1 cellular context compared by ENCODE assay signal in the genomic region with DNA sequence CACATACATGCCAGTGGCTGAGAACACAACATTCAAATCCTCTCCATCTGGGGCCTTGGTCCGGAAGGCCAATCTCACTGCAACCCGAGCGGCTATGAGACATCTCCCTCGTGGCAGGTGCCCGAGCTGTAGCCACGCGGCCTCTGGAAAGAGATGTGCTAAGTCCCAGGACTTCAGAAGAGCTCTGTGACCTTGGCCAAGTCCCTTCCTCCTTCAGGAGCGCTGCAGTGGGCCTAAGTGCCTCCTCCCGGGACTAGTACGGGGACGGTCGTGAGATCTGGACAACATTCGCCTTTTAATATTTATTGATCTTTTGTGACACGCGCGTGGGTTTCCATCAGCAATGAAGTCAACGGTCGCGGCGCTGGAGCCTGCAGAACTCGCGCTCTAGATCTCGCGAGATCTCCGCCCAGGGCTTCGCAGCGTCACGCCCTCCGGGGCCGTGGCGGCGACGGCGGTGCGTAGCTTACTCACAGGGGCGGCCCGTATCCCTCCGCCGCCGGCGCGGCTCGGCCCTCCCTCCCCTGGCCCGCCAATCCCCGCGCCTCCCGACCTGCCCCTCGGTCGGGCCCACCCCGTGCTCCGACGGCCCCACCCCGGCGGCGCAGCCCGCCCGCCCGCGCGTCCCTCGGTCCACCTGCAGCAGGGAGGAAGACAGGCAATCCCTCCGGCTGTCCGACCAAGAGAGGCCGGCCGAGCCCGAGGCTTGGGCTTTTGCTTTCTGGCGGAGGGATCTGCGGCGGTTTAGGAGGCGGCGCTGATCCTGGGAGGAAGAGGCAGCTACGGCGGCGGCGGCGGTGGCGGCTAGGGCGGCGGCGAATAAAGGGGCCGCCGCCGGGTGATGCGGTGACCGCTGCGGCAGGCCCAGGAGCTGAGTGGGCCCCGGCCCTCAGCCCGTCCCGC.
A peak's percentile ranks its signal among the peaks of the same experiment; 100 is the strongest.
TF ChIP-seq lines count a peak whose summit lies in the region.

A gene (plus strand): TSS at position 588 of the 903 bp plus-strand sequence. CDS start 453 bp downstream, outside the sequence.

TF ChIP-seq in HepG2, 621 proteins besides CTCF, POLR2A, EP300 and RAD21 (continued from another document and continues in another):
- TF ChIP-seq, protein P1, sequence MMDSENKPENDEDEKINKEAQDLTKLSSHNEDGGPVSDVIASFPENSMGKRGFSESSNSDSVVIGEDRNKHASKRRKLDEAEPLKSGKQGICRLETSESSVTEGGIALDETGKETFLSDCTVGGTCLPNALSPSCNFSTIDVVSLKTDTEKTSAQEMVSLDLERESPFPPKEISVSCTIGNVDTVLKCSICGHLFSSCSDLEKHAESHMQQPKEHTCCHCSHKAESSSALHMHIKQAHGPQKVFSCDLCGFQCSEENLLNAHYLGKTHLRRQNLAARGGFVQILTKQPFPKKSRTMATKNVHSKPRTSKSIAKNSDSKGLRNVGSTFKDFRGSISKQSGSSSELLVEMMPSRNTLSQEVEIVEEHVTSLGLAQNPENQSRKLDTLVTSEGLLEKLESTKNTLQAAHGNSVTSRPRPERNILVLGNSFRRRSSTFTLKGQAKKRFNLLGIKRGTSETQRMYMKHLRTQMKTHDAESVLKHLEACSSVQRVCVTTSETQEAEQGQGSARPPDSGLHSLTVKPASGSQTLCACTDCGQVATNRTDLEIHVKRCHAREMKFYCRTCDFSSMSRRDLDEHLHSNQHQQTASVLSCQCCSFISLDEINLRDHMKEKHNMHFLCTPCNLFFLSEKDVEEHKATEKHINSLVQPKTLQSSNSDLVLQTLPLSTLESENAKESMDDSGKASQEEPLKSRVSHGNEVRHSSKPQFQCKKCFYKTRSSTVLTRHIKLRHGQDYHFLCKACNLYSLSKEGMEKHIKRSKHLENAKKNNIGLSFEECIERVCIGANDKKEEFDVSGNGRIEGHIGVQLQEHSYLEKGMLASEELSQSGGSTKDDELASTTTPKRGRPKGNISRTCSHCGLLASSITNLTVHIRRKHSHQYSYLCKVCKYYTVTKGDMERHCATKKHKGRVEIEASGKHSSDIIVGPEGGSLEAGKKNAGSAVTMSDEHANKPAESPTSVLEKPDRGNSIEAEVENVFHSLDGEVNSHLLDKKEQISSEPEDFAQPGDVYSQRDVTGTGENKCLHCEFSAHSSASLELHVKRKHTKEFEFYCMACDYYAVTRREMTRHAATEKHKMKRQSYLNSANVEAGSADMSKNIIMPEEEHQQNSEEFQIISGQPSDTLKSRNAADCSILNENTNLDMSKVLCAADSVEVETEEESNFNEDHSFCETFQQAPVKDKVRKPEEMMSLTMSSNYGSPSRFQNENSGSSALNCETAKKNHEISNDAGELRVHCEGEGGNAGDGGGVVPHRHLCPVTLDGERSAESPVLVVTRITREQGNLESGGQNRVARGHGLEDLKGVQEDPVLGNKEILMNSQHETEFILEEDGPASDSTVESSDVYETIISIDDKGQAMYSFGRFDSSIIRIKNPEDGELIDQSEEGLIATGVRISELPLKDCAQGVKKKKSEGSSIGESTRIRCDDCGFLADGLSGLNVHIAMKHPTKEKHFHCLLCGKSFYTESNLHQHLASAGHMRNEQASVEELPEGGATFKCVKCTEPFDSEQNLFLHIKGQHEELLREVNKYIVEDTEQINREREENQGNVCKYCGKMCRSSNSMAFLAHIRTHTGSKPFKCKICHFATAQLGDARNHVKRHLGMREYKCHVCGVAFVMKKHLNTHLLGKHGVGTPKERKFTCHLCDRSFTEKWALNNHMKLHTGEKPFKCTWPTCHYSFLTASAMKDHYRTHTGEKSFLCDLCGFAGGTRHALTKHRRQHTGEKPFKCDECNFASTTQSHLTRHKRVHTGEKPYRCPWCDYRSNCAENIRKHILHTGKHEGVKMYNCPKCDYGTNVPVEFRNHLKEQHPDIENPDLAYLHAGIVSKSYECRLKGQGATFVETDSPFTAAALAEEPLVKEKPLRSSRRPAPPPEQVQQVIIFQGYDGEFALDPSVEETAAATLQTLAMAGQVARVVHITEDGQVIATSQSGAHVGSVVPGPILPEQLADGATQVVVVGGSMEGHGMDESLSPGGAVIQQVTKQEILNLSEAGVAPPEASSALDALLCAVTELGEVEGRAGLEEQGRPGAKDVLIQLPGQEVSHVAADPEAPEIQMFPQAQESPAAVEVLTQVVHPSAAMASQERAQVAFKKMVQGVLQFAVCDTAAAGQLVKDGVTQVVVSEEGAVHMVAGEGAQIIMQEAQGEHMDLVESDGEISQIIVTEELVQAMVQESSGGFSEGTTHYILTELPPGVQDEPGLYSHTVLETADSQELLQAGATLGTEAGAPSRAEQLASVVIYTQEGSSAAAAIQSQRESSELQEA (CRISPR knock-in tag; IDR thresholded peaks at IDR 0.05; ENCODE audit: not compliant biosample characterization), result no peak
- TF ChIP-seq CBX2 (IDR thresholded peaks at IDR 0.05; ENCODE audit: low read depth, low read length) (no peak), CBX2 (CRISPR knock-in tag; IDR thresholded peaks at IDR 0.05; ENCODE audit: low read depth) (no peak), FIP1L1 (IDR thresholded peaks at IDR 0.05; ENCODE audit: borderline replicate concordance, insufficient read depth, low read depth, low read length) (0 out of 2 replicates have a peak, but pooled peaks have one; percentile 48), REPIN1 (CRISPR knock-in tag; IDR thresholded peaks at IDR 0.05; ENCODE audit: borderline replicate concordance, low read depth) (peak; percentile 84; the same call in 1 of the 2 replicates), ZNF101 (CRISPR knock-in tag; IDR thresholded peaks at IDR 0.05; ENCODE audit: borderline replicate concordance, low read depth) (no peak), ZNF326 (CRISPR knock-in tag; IDR thresholded peaks at IDR 0.05; ENCODE audit: borderline replicate concordance) (no peak), SOX6 (IDR thresholded peaks at IDR 0.05) (no peak), SOX6 (CRISPR knock-in tag; IDR thresholded peaks at IDR 0.05) (no peak), TBP (CRISPR knock-in tag; IDR thresholded peaks at IDR 0.05) (0 out of 2 replicates have a peak, but pooled peaks have one; percentile 26), IRF2 (CRISPR knock-in tag; IDR thresholded peaks at IDR 0.05) (peak; percentile 44; the same call in 1 of the 2 replicates), ZNF660 (CRISPR knock-in tag; IDR thresholded peaks at IDR 0.05; ENCODE audit: borderline replicate concordance, low read depth) (no peak), JARID2 (CRISPR knock-in tag; IDR thresholded peaks at IDR 0.05; ENCODE audit: insufficient replicate concordance) (no peak), ZNF615 (CRISPR knock-in tag; IDR thresholded peaks at IDR 0.05; ENCODE audit: borderline replicate concordance) (no peak), ZNF547 (CRISPR knock-in tag; IDR thresholded peaks at IDR 0.05) (no peak; the same call in 1 of the 2 replicates), ZNF766 (CRISPR knock-in tag; IDR thresholded peaks at IDR 0.05; ENCODE audit: borderline replicate concordance) (peak; percentile 72; the same call in 1 of the 2 replicates), SIN3A (IDR thresholded peaks at IDR 0.05; ENCODE audit: borderline replicate concordance, low read depth, low read length) (no peak; the same call in 1 of the 2 replicates)
- TF ChIP-seq, protein P2, sequence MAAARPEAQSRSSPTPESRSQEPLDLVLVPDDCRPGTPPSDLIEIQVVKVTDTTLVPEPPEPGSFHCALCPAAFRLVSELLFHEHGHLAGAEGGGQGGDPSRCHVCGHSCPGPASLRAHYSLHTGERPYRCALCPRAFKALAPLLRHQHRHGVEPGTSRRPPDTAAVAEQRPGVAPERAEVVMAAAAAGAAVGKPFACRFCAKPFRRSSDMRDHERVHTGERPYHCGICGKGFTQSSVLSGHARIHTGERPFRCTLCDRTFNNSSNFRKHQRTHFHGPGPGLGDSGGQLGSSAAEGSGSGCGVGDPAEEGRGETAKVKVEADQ (CRISPR knock-in tag; IDR thresholded peaks at IDR 0.05; ENCODE audit: borderline replicate concordance), result no peak
- TF ChIP-seq, protein P3, sequence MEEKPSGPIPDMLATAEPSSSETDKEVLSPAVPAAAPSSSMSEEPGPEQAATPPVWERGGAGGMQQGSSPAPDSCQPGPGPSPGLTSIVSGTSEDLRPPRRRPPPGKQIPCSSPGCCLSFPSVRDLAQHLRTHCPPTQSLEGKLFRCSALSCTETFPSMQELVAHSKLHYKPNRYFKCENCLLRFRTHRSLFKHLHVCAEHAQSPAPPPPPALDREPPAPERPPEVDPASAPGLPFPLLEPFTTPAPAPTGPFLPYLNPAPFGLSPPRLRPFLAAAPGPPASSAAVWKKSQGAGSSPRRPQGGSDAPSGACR (CRISPR knock-in tag; IDR thresholded peaks at IDR 0.05), result no peak
- TF ChIP-seq, protein P4, sequence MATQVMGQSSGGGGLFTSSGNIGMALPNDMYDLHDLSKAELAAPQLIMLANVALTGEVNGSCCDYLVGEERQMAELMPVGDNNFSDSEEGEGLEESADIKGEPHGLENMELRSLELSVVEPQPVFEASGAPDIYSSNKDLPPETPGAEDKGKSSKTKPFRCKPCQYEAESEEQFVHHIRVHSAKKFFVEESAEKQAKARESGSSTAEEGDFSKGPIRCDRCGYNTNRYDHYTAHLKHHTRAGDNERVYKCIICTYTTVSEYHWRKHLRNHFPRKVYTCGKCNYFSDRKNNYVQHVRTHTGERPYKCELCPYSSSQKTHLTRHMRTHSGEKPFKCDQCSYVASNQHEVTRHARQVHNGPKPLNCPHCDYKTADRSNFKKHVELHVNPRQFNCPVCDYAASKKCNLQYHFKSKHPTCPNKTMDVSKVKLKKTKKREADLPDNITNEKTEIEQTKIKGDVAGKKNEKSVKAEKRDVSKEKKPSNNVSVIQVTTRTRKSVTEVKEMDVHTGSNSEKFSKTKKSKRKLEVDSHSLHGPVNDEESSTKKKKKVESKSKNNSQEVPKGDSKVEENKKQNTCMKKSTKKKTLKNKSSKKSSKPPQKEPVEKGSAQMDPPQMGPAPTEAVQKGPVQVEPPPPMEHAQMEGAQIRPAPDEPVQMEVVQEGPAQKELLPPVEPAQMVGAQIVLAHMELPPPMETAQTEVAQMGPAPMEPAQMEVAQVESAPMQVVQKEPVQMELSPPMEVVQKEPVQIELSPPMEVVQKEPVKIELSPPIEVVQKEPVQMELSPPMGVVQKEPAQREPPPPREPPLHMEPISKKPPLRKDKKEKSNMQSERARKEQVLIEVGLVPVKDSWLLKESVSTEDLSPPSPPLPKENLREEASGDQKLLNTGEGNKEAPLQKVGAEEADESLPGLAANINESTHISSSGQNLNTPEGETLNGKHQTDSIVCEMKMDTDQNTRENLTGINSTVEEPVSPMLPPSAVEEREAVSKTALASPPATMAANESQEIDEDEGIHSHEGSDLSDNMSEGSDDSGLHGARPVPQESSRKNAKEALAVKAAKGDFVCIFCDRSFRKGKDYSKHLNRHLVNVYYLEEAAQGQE (IDR thresholded peaks at IDR 0.05; ENCODE audit: borderline replicate concordance in 1 of 2, low read depth in 1 of 2, low read length in 2 of 2), result peak in 1 of 2 experiments; percentile 36; a peak in 1 of 4 replicates
- TF ChIP-seq, protein P5, sequence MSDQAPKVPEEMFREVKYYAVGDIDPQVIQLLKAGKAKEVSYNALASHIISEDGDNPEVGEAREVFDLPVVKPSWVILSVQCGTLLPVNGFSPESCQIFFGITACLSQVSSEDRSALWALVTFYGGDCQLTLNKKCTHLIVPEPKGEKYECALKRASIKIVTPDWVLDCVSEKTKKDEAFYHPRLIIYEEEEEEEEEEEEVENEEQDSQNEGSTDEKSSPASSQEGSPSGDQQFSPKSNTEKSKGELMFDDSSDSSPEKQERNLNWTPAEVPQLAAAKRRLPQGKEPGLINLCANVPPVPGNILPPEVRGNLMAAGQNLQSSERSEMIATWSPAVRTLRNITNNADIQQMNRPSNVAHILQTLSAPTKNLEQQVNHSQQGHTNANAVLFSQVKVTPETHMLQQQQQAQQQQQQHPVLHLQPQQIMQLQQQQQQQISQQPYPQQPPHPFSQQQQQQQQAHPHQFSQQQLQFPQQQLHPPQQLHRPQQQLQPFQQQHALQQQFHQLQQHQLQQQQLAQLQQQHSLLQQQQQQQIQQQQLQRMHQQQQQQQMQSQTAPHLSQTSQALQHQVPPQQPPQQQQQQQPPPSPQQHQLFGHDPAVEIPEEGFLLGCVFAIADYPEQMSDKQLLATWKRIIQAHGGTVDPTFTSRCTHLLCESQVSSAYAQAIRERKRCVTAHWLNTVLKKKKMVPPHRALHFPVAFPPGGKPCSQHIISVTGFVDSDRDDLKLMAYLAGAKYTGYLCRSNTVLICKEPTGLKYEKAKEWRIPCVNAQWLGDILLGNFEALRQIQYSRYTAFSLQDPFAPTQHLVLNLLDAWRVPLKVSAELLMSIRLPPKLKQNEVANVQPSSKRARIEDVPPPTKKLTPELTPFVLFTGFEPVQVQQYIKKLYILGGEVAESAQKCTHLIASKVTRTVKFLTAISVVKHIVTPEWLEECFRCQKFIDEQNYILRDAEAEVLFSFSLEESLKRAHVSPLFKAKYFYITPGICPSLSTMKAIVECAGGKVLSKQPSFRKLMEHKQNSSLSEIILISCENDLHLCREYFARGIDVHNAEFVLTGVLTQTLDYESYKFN (CRISPR knock-in tag; conservative IDR thresholded peaks at IDR 0.05), result 0 out of 2 replicates have a peak, but pooled peaks have one; percentile 2
- TF ChIP-seq, protein P6, sequence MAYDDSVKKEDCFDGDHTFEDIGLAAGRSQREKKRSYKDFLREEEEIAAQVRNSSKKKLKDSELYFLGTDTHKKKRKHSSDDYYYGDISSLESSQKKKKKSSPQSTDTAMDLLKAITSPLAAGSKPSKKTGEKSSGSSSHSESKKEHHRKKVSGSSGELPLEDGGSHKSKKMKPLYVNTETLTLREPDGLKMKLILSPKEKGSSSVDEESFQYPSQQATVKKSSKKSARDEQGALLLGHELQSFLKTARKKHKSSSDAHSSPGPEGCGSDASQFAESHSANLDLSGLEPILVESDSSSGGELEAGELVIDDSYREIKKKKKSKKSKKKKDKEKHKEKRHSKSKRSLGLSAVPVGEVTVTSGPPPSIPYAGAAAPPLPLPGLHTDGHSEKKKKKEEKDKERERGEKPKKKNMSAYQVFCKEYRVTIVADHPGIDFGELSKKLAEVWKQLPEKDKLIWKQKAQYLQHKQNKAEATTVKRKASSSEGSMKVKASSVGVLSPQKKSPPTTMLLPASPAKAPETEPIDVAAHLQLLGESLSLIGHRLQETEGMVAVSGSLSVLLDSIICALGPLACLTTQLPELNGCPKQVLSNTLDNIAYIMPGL (CRISPR knock-in tag; IDR thresholded peaks at IDR 0.05; ENCODE audit: borderline replicate concordance in 1 of 2, low read depth in 1 of 2), result peak; percentile 21 to 76; a peak in 3 of 4 replicates
- TF ChIP-seq, protein P7, sequence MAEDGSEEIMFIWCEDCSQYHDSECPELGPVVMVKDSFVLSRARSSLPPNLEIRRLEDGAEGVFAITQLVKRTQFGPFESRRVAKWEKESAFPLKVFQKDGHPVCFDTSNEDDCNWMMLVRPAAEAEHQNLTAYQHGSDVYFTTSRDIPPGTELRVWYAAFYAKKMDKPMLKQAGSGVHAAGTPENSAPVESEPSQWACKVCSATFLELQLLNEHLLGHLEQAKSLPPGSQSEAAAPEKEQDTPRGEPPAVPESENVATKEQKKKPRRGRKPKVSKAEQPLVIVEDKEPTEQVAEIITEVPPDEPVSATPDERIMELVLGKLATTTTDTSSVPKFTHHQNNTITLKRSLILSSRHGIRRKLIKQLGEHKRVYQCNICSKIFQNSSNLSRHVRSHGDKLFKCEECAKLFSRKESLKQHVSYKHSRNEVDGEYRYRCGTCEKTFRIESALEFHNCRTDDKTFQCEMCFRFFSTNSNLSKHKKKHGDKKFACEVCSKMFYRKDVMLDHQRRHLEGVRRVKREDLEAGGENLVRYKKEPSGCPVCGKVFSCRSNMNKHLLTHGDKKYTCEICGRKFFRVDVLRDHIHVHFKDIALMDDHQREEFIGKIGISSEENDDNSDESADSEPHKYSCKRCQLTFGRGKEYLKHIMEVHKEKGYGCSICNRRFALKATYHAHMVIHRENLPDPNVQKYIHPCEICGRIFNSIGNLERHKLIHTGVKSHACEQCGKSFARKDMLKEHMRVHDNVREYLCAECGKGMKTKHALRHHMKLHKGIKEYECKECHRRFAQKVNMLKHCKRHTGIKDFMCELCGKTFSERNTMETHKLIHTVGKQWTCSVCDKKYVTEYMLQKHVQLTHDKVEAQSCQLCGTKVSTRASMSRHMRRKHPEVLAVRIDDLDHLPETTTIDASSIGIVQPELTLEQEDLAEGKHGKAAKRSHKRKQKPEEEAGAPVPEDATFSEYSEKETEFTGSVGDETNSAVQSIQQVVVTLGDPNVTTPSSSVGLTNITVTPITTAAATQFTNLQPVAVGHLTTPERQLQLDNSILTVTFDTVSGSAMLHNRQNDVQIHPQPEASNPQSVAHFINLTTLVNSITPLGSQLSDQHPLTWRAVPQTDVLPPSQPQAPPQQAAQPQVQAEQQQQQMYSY (CRISPR knock-in tag; IDR thresholded peaks at IDR 0.05), result peak; percentile 52
